ENCODE assay signal across 1 cellular context in genomic region chr19:41263850-41264580, GRCh38.
TF ChIP-seq lines count a peak whose summit lies in the region.

TSS of gene HNRNPUL1 (plus strand) at chr19:41264372. CDS start at chr19:41264504, 132 bp downstream.

TF ChIP-seq in HepG2, 621 proteins besides CTCF, POLR2A, EP300 and RAD21 (continued from another document and continues in another):
- TF ChIP-seq ATF2 (CRISPR knock-in tag; IDR thresholded peaks at IDR 0.05) (0 out of 2 replicates have a peak, but pooled peaks have one; percentile 49), MXD4 (CRISPR knock-in tag; IDR thresholded peaks at IDR 0.05) (peak; percentile 27; the same call in 1 of the 2 replicates), RARG (CRISPR knock-in tag; IDR thresholded peaks at IDR 0.05; ENCODE audit: low read depth) (no peak), ARNTL (CRISPR knock-in tag; IDR thresholded peaks at IDR 0.05) (0 out of 2 replicates have a peak, but pooled peaks have one; percentile 6), PRPF4 (IDR thresholded peaks at IDR 0.05; ENCODE audit: low read depth, low read length, poor library complexity, severe bottlenecking) (no peak), KLF15 (CRISPR knock-in tag; IDR thresholded peaks at IDR 0.05; ENCODE audit: borderline replicate concordance) (0 out of 2 replicates have a peak, but pooled peaks have one; percentile 58), HDAC1 (CRISPR knock-in tag; IDR thresholded peaks at IDR 0.05) (no peak; the same call in 1 of the 2 replicates), YEATS4 (CRISPR knock-in tag; IDR thresholded peaks at IDR 0.05; ENCODE audit: borderline replicate concordance) (peak; percentile 96), ZNF564 (CRISPR knock-in tag; IDR thresholded peaks at IDR 0.05) (peak; percentile 86), DMTF1 (CRISPR knock-in tag; IDR thresholded peaks at IDR 0.05) (no peak), ATF4 (CRISPR knock-in tag; IDR thresholded peaks at IDR 0.05) (peak in 1 of 2 experiments; percentile 66; a peak in 1 of 4 replicates), CHD2 (IDR thresholded peaks at IDR 0.05; ENCODE audit: low read depth, low read length) (0 out of 2 replicates have a peak, but pooled peaks have one; percentile 60), ZBTB46 (CRISPR knock-in tag; IDR thresholded peaks at IDR 0.05; ENCODE audit: borderline replicate concordance) (peak; percentile 95; the same call in 1 of the 2 replicates), STAG1 (CRISPR knock-in tag; IDR thresholded peaks at IDR 0.05) (no peak), SOX5 (CRISPR knock-in tag; IDR thresholded peaks at IDR 0.05; ENCODE audit: borderline replicate concordance) (peak; percentile 41; the same call in 1 of the 2 replicates), ZNF274 (CRISPR knock-in tag; IDR thresholded peaks at IDR 0.05) (peak; percentile 76; the same call in 1 of the 2 replicates), KDM4B (CRISPR knock-in tag; IDR thresholded peaks at IDR 0.05) (peak; percentile 48; the same call in 1 of the 2 replicates), KDM3A (CRISPR knock-in tag; IDR thresholded peaks at IDR 0.05; ENCODE audit: low read depth) (0 out of 2 replicates have a peak, but pooled peaks have one; percentile 77), ELF3 (CRISPR knock-in tag; IDR thresholded peaks at IDR 0.05) (peak; percentile 73), NKX3-1 (CRISPR knock-in tag; IDR thresholded peaks at IDR 0.05) (peak; percentile 71), THAP8 (CRISPR knock-in tag; IDR thresholded peaks at IDR 0.05; ENCODE audit: borderline replicate concordance) (peak; percentile 65; the same call in 1 of the 2 replicates), ZFP41 (CRISPR knock-in tag; IDR thresholded peaks at IDR 0.05; ENCODE audit: borderline replicate concordance) (no peak; the same call in 1 of the 2 replicates), FOXK2 (IDR thresholded peaks at IDR 0.05) (peak; percentile 53; the same call in 1 of the 2 replicates), LCORL (IDR thresholded peaks at IDR 0.05) (peak; percentile 62), LCORL (CRISPR knock-in tag; IDR thresholded peaks at IDR 0.05) (no peak), NFRKB (IDR thresholded peaks at IDR 0.05) (peak; percentile 99), ZNF891 (CRISPR knock-in tag; IDR thresholded peaks at IDR 0.05) (peak; percentile 69; the same call in 1 of the 2 replicates), PITX1 (CRISPR knock-in tag; IDR thresholded peaks at IDR 0.05) (peak; percentile 66), ZXDC (CRISPR knock-in tag; IDR thresholded peaks at IDR 0.05) (no peak), ATAD3A (CRISPR knock-in tag; IDR thresholded peaks at IDR 0.05) (no peak), ZNF432 (CRISPR knock-in tag; IDR thresholded peaks at IDR 0.05; ENCODE audit: borderline replicate concordance) (no peak), CHD4 (IDR thresholded peaks at IDR 0.05; ENCODE audit: borderline replicate concordance, low read length) (no peak), MEF2D (CRISPR knock-in tag; IDR thresholded peaks at IDR 0.05) (peak; percentile 32; the same call in 1 of the 2 replicates), ZMYM3 (CRISPR knock-in tag; IDR thresholded peaks at IDR 0.05) (0 out of 2 replicates have a peak, but pooled peaks have one; percentile 13), MXI1 (IDR thresholded peaks at IDR 0.05; ENCODE audit: borderline replicate concordance, low read depth, low read length) (0 out of 3 replicates have a peak, but pooled peaks have one; percentile 26), SNAI1 (CRISPR knock-in tag; IDR thresholded peaks at IDR 0.05; ENCODE audit: borderline replicate concordance) (peak; percentile 90; the same call in 1 of the 2 replicates), ZSCAN22 (CRISPR knock-in tag; IDR thresholded peaks at IDR 0.05) (peak; percentile 66; the same call in 1 of the 2 replicates), ZHX1 (CRISPR knock-in tag; IDR thresholded peaks at IDR 0.05; ENCODE audit: low read depth) (peak; percentile 96), ZNF281 (CRISPR knock-in tag; IDR thresholded peaks at IDR 0.05; ENCODE audit: borderline replicate concordance) (peak; percentile 85), KLF6 (CRISPR knock-in tag; IDR thresholded peaks at IDR 0.05) (peak; percentile 61; the same call in 1 of the 2 replicates), TIGD3 (CRISPR knock-in tag; IDR thresholded peaks at IDR 0.05; ENCODE audit: borderline replicate concordance) (0 out of 2 replicates have a peak, but pooled peaks have one; percentile 51), KMT2A (CRISPR knock-in tag; IDR thresholded peaks at IDR 0.05) (0 out of 2 replicates have a peak, but pooled peaks have one; percentile 43), ZNF724P (CRISPR knock-in tag; IDR thresholded peaks at IDR 0.05; ENCODE audit: borderline replicate concordance) (no peak), ZNF124 (CRISPR knock-in tag; IDR thresholded peaks at IDR 0.05) (0 out of 2 replicates have a peak, but pooled peaks have one; percentile 50), SNAPC2 (CRISPR knock-in tag; IDR thresholded peaks at IDR 0.05) (peak; percentile 67; the same call in 1 of the 2 replicates), ZNF33B (CRISPR knock-in tag; IDR thresholded peaks at IDR 0.05) (0 out of 2 replicates have a peak, but pooled peaks have one; percentile 65), HOXA3 (CRISPR knock-in tag; IDR thresholded peaks at IDR 0.05) (peak; percentile 98), ETV6 (CRISPR knock-in tag; conservative IDR thresholded peaks at IDR 0.05) (0 out of 2 replicates have a peak, but pooled peaks have one; percentile 72), U2AF1 (optimal IDR thresholded peaks at IDR 0.05; ENCODE audit: low read depth, low read length) (peak; percentile 17), ETV5 (CRISPR knock-in tag; IDR thresholded peaks at IDR 0.05; ENCODE audit: borderline replicate concordance) (peak; percentile 60; the same call in 1 of the 2 replicates)
